ENCODE assay signal across 8 cellular contexts in genomic region chr22:46081036-46081830, GRCh38.
DNase-seq lines count a peak whose midpoint lies in the region; ATAC-seq and TF ChIP-seq lines count a peak whose summit lies in the region.

No MANE protein-coding gene starts in this region.

- H2BK5ac ChIP-seq in neuronal stem cell (ENCODE audit: low read length) = no peak overlapping the region

- peak overlapping the region; percentile 89 for H3K23ac ChIP-seq in neuronal stem cell (ENCODE audit: low read depth, low read length, poor library complexity)

- peak overlapping the region; percentile 31 for H3K14ac ChIP-seq in neuronal stem cell (ENCODE audit: low read length)

- H2BK120ac ChIP-seq in neuronal stem cell (ENCODE audit: low read depth, low read length) = no peak overlapping the region

- CTCF ChIA-PET in A673 (lab: Charles Lee) (no interaction called here), RWPE1 (lab: Yijun Ruan, JAX) (interaction anchor here (0.6 to 1.0 kb wide), 2 partner anchors 13 to 66 kb away, joined by 3 to 4 read pairs; no protein-coding TSS in a partner anchor)

- H3K9me3 ChIP-seq in A673 (ENCODE audit: low read depth, low read length, poor library complexity, severe bottlenecking) = no peaks in the 10 kb centered on the region
- no peaks in the 10 kb centered on the region for H3K9me3 ChIP-seq in neuronal stem cell (replicated peaks in 1 of 2; ENCODE audit: control insufficient read depth in 2 of 2, insufficient read depth in 1 of 2, low read depth in 1 of 2, low read length in 2 of 2)

- no peak overlapping the region for H2BK12ac ChIP-seq in neuronal stem cell (ENCODE audit: low read length)

- DNase-seq in A673 (ENCODE audit: low spot score) = peak; percentile 46
- no peak for DNase-seq in RWPE1 (ENCODE audit: low spot score)
- no peak for DNase-seq in fibroblast of mammary gland (ENCODE audit: low read depth)
- no peak for DNase-seq in neuronal stem cell (ENCODE audit: low spot score)
- DNase-seq in HT-29 (ENCODE audit: low spot score) = no peak
- no peak for DNase-seq in SKM-1 treated with dmso at 0.1 percent for 144 hours (lab: John Stamatoyannopoulos, UW; ENCODE audit: unreplicated experiment)
- DNase-seq in stimulated activated CD4-positive, alpha-beta T cell treated with anti-CD3 and anti-CD28 coated beads, Interleukin-2, amount 100 ng/mL, for 24 hours = no peak

- peak overlapping the region; percentile 97 for H3K27ac ChIP-seq in A673 (ENCODE audit: low read depth, low read length, poor library complexity, severe bottlenecking)
- H3K27ac ChIP-seq in RWPE1 = peak overlapping the region; percentile 100
- no peak overlapping the region for H3K27ac ChIP-seq in neuronal stem cell (replicated peaks; ENCODE audit: low read length)

- peak overlapping the region; percentile 63 for H3K9ac ChIP-seq in neuronal stem cell (ENCODE audit: low read depth, low read length, poor library complexity)

- H3K4ac ChIP-seq in neuronal stem cell (ENCODE audit: low read length) = no peak overlapping the region

- peaks cover 1% of the 10 kb centered on the region for H3K79me1 ChIP-seq in neuronal stem cell (ENCODE audit: low read depth, low read length)

- no peak overlapping the region for H4K91ac ChIP-seq in neuronal stem cell (ENCODE audit: low read depth, low read length, poor library complexity)

- H3K4me3 ChIP-seq in A673 (ENCODE audit: low read depth, low read length, poor library complexity, severe bottlenecking) (peak overlapping the region; percentile 85), fibroblast of mammary gland (ENCODE audit: control insufficient read depth, low read depth, low read length) (peak overlapping the region; percentile 94), neuronal stem cell (ENCODE audit: low read length in 2 of 2) (no peak overlapping the region)

- no peak overlapping the region for H3K4me2 ChIP-seq in neuronal stem cell (ENCODE audit: insufficient read depth, low read length, poor library complexity, severe bottlenecking)

- WGBS in neuronal stem cell (ENCODE audit: extremely low coverage in 2 of 2, insufficient read length in 2 of 2, insufficient replicate concordance in 1 of 2), 2 donors = no CpG with 5 or more reads among the region's 25 CpGs

- no peak overlapping the region for H3K18ac ChIP-seq in neuronal stem cell (ENCODE audit: low read length)

- H3K27me3 ChIP-seq in A673 (replicated peaks; ENCODE audit: insufficient read depth, low read depth, low read length, poor library complexity) (no peaks in the 10 kb centered on the region), neuronal stem cell (ENCODE audit: control insufficient read depth in 3 of 3, insufficient read depth in 3 of 3, low read depth in 1 of 3, low read length in 3 of 3) (peaks cover 2 to 97% (median 40%) of the 10 kb centered on the region in 3 experiments)

- no peak overlapping the region for H2AK5ac ChIP-seq in neuronal stem cell (ENCODE audit: low read depth, low read length)

- POLR2A ChIA-PET in A673 (lab: Charles Lee; ENCODE audit: low non-redundant PET) (no interaction called here), RWPE1 (lab: Yijun Ruan, JAX; ENCODE audit: low non-redundant PET) (no interaction called here)

- H2BK15ac ChIP-seq in neuronal stem cell (ENCODE audit: low read length) = no peak overlapping the region

- BruUV-seq in A673 (replicated peaks; lab: Mats Ljungman, UMichigan) = no TSS peak

- intact Hi-C loops in A673 (cut with micrococcal nuclease; ENCODE audit: unreplicated experiment) = no loop called here

- no peak for ATAC-seq in HG03432 (IDR thresholded peaks at IDR 0.05; ENCODE audit: unreplicated experiment)

- no peak overlapping the region for H4K8ac ChIP-seq in neuronal stem cell (ENCODE audit: low read depth, low read length)

- H3K4me1 ChIP-seq in A673 (ENCODE audit: insufficient read depth, low read length, poor library complexity, severe bottlenecking) (peaks cover 79% of the 10 kb centered on the region), neuronal stem cell (ENCODE audit: control insufficient read depth in 2 of 2, insufficient read depth in 1 of 2, low read depth in 1 of 2, low read length in 2 of 2) (no peaks in the 10 kb centered on the region)

- TF ChIP-seq CTCF in A673 (conservative IDR thresholded peaks at IDR 0.05; ENCODE audit: low read depth, low read length) = no peak
- no peak for TF ChIP-seq CTCF in RWPE1 (conservative IDR thresholded peaks at IDR 0.05; ENCODE audit: low read depth)
- TF ChIP-seq CTCF in fibroblast of mammary gland (conservative IDR thresholded peaks at IDR 0.05; ENCODE audit: control insufficient read depth, insufficient read depth, low read depth, low read length) = no peak

- H3K36me3 ChIP-seq in A673 (ENCODE audit: insufficient read depth, low read length, poor library complexity, severe bottlenecking) = peaks cover 48% of the 10 kb centered on the region
- no peaks in the 10 kb centered on the region for H3K36me3 ChIP-seq in neuronal stem cell (replicated peaks in 1 of 2; ENCODE audit: control insufficient read depth in 2 of 2, insufficient read depth in 2 of 2, low read length in 2 of 2)

- H2AFZ ChIP-seq in neuronal stem cell (ENCODE audit: low read length) = no peak overlapping the region

Comparison
In these comparisons a context has a peak if more than half of its experiments do, and no peak if none do; other contexts are left out.
1. H3K4me3 ChIP-seq: peak in A673 (single experiment) and fibroblast of mammary gland (single experiment); none in neuronal stem cell (0 of 2).